8 cellular contexts compared by ENCODE assay signal in the genomic region with DNA sequence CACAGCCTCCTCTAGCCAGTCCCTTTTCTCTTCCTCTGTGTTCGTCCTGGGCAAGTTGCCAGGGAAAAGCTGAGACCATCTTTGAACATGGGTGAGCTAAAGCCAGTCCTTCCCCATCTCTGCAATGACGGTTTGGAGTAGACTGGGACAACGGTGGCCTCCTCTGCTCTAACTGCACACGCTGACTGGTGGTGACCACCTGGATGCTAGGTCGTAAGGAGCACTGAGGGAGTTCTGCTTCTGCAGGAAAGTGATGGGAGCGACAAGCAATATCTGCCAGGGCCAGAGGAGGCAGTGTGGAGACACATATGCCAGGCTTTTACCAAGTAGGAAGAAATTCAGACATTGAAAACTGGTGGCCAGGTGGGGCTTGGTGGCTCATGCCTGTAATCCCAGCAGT.
DNase-seq lines count a peak whose midpoint lies in the region; ATAC-seq and TF ChIP-seq lines count a peak whose summit lies in the region.

No MANE protein-coding gene starts in this region.

- ATAC-seq in GM21619 (IDR thresholded peaks at IDR 0.05; ENCODE audit: unreplicated experiment) (peak; percentile 51), lower lobe of right lung (peak; percentile 31 to 48), GM18520 (IDR thresholded peaks at IDR 0.05; ENCODE audit: unreplicated experiment) (no peak), HG03469 (IDR thresholded peaks at IDR 0.05; ENCODE audit: unreplicated experiment) (no peak)

- DNase-seq in COLO829 (ENCODE audit: low spot score) (peak; percentile 3), mammary epithelial cell (peak; percentile 18), lower lobe of right lung (peak; percentile 44), NOMO-1 treated with DMSO at 0.1 percent for 48 hours (lab: John Stamatoyannopoulos, UW; ENCODE audit: unreplicated experiment) (no peak)

- no peak overlapping the region for H3K9ac ChIP-seq in OCI-LY3 (ENCODE audit: low read length)
- H3K9ac ChIP-seq in mammary epithelial cell (ENCODE audit: insufficient read depth, low read length) = no peak overlapping the region

- CTCF ChIA-PET in mammary epithelial cell (lab: Charles Lee; ENCODE audit: low non-redundant PET) = no interaction called here

- H3K27me3 ChIP-seq in OCI-LY3 (ENCODE audit: low read depth, low read length) (no peaks in the 10 kb centered on the region), mammary epithelial cell (ENCODE audit: insufficient read depth, low read length) (no peaks in the 10 kb centered on the region), lower lobe of right lung (ENCODE audit: low read depth) (no peaks in the 10 kb centered on the region)

- intact Hi-C loops in mammary epithelial cell (cut with micrococcal nuclease) (no loop called here), lower lobe of right lung (cut with DNase I) (no loop called here)

- H4K20me1 ChIP-seq in OCI-LY3 (ENCODE audit: insufficient read depth, low read length) (no peaks in the 10 kb centered on the region), mammary epithelial cell (ENCODE audit: insufficient read depth, low read length) (no peaks in the 10 kb centered on the region)

- H2AFZ ChIP-seq in OCI-LY3 (ENCODE audit: low read depth, low read length) (no peak overlapping the region), mammary epithelial cell (ENCODE audit: low read depth, low read length) (no peak overlapping the region)

- H3K4me3 ChIP-seq in OCI-LY3 (ENCODE audit: low read length) (no peak overlapping the region), mammary epithelial cell (replicated peaks in 1 of 3; ENCODE audit: insufficient read depth in 1 of 3, low read depth in 2 of 3, low read length in 3 of 3) (no peak overlapping the region), lower lobe of right lung (no peak overlapping the region)

- WGBS in mammary epithelial cell (ENCODE audit: low coverage, missing lambda C conversion rate) = 37% methylated on average over 2 of the region's 6 CpGs

- no peaks in the 10 kb centered on the region for H3K79me2 ChIP-seq in OCI-LY3 (ENCODE audit: low read length)
- no peaks in the 10 kb centered on the region for H3K79me2 ChIP-seq in mammary epithelial cell (ENCODE audit: insufficient read depth, low read length)

- no TSS peak for BruUV-seq in mammary epithelial cell (replicated peaks; lab: Mats Ljungman, UMichigan)

- H3K9me3 ChIP-seq in OCI-LY3 (ENCODE audit: insufficient read depth, low read length) (no peaks in the 10 kb centered on the region), mammary epithelial cell (replicated peaks; ENCODE audit: insufficient read depth, low read length) (no peaks in the 10 kb centered on the region), lower lobe of right lung (no peaks in the 10 kb centered on the region)

- TF ChIP-seq CTCF in OCI-LY3 (IDR thresholded peaks at IDR 0.05; ENCODE audit: low read depth, low read length) (peak; percentile 52), mammary epithelial cell (conservative IDR thresholded peaks at IDR 0.05 in 1 of 2, IDR thresholded peaks at IDR 0.05 in 1 of 2; ENCODE audit: extremely low read depth in 1 of 2, insufficient read depth in 1 of 2, low read depth in 1 of 2, low read length in 2 of 2) (peak; percentile 26 to 51), lower lobe of right lung (IDR thresholded peaks at IDR 0.05) (peak; percentile 47)

- no peak overlapping the region for H3K4me2 ChIP-seq in OCI-LY3 (ENCODE audit: low read length)
- no peak overlapping the region for H3K4me2 ChIP-seq in mammary epithelial cell (ENCODE audit: insufficient read depth, low read depth, low read length)

- H3K27ac ChIP-seq in OCI-LY3 (ENCODE audit: low read length) = no peak overlapping the region
- no peak overlapping the region for H3K27ac ChIP-seq in mammary epithelial cell (ENCODE audit: insufficient read depth, low read depth, low read length)
- H3K27ac ChIP-seq in lower lobe of right lung = no peak overlapping the region

- in situ Hi-C loops in mammary epithelial cell (cut with MboI; ENCODE audit: low sequenced_read_pairs in 2 of 2) = no loop called here

- dilution Hi-C loops in mammary epithelial cell (cut with HindIII; ENCODE audit: low sequenced_read_pairs) = no loop called here

- peaks cover 16% of the 10 kb centered on the region for H3K36me3 ChIP-seq in OCI-LY3 (replicated peaks; ENCODE audit: low read depth, low read length)
- no peaks in the 10 kb centered on the region for H3K36me3 ChIP-seq in mammary epithelial cell (ENCODE audit: insufficient read depth, low read length)
- H3K36me3 ChIP-seq in lower lobe of right lung = peaks cover under 1% of the 10 kb centered on the region

- H3K4me1 ChIP-seq in OCI-LY3 (ENCODE audit: low read length) (no peaks in the 10 kb centered on the region), mammary epithelial cell (ENCODE audit: insufficient read depth, low read length) (no peaks in the 10 kb centered on the region), lower lobe of right lung (no peaks in the 10 kb centered on the region)

Comparison
In these comparisons a context has a peak if more than half of its experiments do, and no peak if none do; other contexts are left out.
1. ATAC-seq: peak in GM21619 (single experiment) and lower lobe of right lung (2 of 2); none in GM18520 (single experiment) and HG03469 (single experiment).
2. Peak in every context shown above with its lines, with median percentiles within 50 percentile points of each other: CTCF ChIP-seq.